In genomic region chr19:44025217-44025936, GRCh38 we compare ENCODE assay signal across 1 cellular context.
A peak's percentile ranks its signal among the peaks of the same experiment; 100 is the strongest.
TF ChIP-seq lines count a peak whose summit lies in the region.

ZNF222 (plus strand) TSS chr19:44025379; CDS start chr19:44025437, 58 bp downstream.

TF ChIP-seq in SK-N-SH, 30 proteins besides CTCF, POLR2A, EP300 and RAD21 (continued from another document):
- TF ChIP-seq, protein P1, sequence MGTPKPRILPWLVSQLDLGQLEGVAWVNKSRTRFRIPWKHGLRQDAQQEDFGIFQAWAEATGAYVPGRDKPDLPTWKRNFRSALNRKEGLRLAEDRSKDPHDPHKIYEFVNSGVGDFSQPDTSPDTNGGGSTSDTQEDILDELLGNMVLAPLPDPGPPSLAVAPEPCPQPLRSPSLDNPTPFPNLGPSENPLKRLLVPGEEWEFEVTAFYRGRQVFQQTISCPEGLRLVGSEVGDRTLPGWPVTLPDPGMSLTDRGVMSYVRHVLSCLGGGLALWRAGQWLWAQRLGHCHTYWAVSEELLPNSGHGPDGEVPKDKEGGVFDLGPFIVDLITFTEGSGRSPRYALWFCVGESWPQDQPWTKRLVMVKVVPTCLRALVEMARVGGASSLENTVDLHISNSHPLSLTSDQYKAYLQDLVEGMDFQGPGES (IDR thresholded peaks at IDR 0.05; ENCODE audit: low read depth, low read length): no peak
- TF ChIP-seq SIN3A (IDR thresholded peaks at IDR 0.05; ENCODE audit: borderline replicate concordance, low read depth, low read length) (no peak), MEF2A (IDR thresholded peaks at IDR 0.05; ENCODE audit: borderline replicate concordance, low read depth) (no peak), TAF1 (IDR thresholded peaks at IDR 0.05; ENCODE audit: borderline replicate concordance, low read depth, low read length) (peak; percentile 65), ELF1 (IDR thresholded peaks at IDR 0.05) (peak; percentile 83), JUND (IDR thresholded peaks at IDR 0.05) (no peak), MAX (IDR thresholded peaks at IDR 0.05; ENCODE audit: low read depth) (no peak), FOXM1 (IDR thresholded peaks at IDR 0.05; ENCODE audit: low read depth) (no peak), GATA2 (CRISPR knock-in tag; IDR thresholded peaks at IDR 0.05) (no peak), SMC3 (IDR thresholded peaks at IDR 0.05; ENCODE audit: low read depth, low read length) (no peak), PBX3 (IDR thresholded peaks at IDR 0.05) (no peak), ZBTB33 (IDR thresholded peaks at IDR 0.05; ENCODE audit: borderline replicate concordance, low read depth) (no peak), GABPA (IDR thresholded peaks at IDR 0.05; ENCODE audit: low read depth) (peak; percentile 83), USF2 (IDR thresholded peaks at IDR 0.05; ENCODE audit: borderline replicate concordance, low read depth, low read length) (no peak), FOSL2 (IDR thresholded peaks at IDR 0.05; ENCODE audit: borderline replicate concordance, low read depth) (no peak)
- TF ChIP-seq, protein P2, sequence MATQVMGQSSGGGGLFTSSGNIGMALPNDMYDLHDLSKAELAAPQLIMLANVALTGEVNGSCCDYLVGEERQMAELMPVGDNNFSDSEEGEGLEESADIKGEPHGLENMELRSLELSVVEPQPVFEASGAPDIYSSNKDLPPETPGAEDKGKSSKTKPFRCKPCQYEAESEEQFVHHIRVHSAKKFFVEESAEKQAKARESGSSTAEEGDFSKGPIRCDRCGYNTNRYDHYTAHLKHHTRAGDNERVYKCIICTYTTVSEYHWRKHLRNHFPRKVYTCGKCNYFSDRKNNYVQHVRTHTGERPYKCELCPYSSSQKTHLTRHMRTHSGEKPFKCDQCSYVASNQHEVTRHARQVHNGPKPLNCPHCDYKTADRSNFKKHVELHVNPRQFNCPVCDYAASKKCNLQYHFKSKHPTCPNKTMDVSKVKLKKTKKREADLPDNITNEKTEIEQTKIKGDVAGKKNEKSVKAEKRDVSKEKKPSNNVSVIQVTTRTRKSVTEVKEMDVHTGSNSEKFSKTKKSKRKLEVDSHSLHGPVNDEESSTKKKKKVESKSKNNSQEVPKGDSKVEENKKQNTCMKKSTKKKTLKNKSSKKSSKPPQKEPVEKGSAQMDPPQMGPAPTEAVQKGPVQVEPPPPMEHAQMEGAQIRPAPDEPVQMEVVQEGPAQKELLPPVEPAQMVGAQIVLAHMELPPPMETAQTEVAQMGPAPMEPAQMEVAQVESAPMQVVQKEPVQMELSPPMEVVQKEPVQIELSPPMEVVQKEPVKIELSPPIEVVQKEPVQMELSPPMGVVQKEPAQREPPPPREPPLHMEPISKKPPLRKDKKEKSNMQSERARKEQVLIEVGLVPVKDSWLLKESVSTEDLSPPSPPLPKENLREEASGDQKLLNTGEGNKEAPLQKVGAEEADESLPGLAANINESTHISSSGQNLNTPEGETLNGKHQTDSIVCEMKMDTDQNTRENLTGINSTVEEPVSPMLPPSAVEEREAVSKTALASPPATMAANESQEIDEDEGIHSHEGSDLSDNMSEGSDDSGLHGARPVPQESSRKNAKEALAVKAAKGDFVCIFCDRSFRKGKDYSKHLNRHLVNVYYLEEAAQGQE (IDR thresholded peaks at IDR 0.05; ENCODE audit: low read depth, low read length): no peak
